ENCODE assay signal across 1 cellular context in the genomic region with DNA sequence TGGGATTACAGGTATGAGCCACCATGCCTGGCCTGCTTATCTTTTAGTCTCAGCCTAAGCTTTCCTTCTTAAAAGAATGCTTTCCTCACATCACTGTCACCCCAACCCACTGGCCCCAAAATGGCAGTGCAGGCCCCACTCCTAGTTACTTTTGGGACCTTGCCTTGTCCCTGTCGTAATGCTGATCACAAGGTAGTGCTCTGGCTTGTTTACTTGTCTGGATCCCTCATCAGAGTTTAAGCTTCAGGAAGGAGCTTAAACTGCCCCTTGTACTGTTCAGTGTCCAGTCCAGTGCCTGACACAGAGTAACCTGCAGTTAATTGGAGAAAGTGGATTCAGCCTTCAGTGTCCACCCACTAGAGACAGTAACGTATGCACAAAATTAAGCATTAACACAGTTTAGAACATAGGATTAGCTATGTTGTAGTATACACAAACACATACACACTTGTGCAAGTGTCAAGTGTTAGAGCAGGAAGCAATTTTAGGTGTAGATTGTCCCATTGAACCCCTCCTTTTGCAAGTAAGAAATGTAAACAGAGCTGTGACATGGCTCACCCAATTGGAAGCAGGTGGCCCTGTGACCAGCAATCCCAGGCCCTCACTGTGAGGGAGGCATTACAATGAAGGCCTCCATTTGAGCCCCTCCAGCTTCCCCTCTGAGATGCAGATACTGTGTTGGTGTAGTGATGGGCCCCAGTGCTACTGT.
TF ChIP-seq lines count a peak whose summit lies in the region.

No MANE protein-coding gene starts in this region.

TF ChIP-seq in H1, 55 proteins besides CTCF, POLR2A, EP300 and RAD21:
- TF ChIP-seq KDM1A (IDR thresholded peaks at IDR 0.05; ENCODE audit: borderline replicate concordance, low read length) (no peak), SP2 (IDR thresholded peaks at IDR 0.05; ENCODE audit: low read length) (no peak), NANOG (IDR thresholded peaks at IDR 0.05; ENCODE audit: insufficient read depth, low read depth, low read length, poor library complexity, severe bottlenecking) (no peak), YY1 (IDR thresholded peaks at IDR 0.05; ENCODE audit: low read depth, low read length) (no peak), RBBP5 (IDR thresholded peaks at IDR 0.05; ENCODE audit: borderline replicate concordance, low read depth, low read length) (no peak), POLR2AphosphoS5 (IDR thresholded peaks at IDR 0.05; ENCODE audit: low read depth, low read length) (no peak), CBX8 (IDR thresholded peaks at IDR 0.05; ENCODE audit: borderline replicate concordance, low read depth, low read length) (no peak), FOSL1 (IDR thresholded peaks at IDR 0.05; ENCODE audit: insufficient read depth, low read depth, low read length) (no peak), KDM5A (IDR thresholded peaks at IDR 0.05; ENCODE audit: low read length) (no peak), ASH2L (IDR thresholded peaks at IDR 0.05; ENCODE audit: low read length) (no peak), TBP (IDR thresholded peaks at IDR 0.05; ENCODE audit: low read depth, low read length) (no peak), HDAC2 (IDR thresholded peaks at IDR 0.05; ENCODE audit: borderline replicate concordance in 1 of 2, low read depth in 2 of 2, low read length in 2 of 2) (no peak), CHD2 (IDR thresholded peaks at IDR 0.05; ENCODE audit: low read length) (no peak)
- TF ChIP-seq, protein P1, sequence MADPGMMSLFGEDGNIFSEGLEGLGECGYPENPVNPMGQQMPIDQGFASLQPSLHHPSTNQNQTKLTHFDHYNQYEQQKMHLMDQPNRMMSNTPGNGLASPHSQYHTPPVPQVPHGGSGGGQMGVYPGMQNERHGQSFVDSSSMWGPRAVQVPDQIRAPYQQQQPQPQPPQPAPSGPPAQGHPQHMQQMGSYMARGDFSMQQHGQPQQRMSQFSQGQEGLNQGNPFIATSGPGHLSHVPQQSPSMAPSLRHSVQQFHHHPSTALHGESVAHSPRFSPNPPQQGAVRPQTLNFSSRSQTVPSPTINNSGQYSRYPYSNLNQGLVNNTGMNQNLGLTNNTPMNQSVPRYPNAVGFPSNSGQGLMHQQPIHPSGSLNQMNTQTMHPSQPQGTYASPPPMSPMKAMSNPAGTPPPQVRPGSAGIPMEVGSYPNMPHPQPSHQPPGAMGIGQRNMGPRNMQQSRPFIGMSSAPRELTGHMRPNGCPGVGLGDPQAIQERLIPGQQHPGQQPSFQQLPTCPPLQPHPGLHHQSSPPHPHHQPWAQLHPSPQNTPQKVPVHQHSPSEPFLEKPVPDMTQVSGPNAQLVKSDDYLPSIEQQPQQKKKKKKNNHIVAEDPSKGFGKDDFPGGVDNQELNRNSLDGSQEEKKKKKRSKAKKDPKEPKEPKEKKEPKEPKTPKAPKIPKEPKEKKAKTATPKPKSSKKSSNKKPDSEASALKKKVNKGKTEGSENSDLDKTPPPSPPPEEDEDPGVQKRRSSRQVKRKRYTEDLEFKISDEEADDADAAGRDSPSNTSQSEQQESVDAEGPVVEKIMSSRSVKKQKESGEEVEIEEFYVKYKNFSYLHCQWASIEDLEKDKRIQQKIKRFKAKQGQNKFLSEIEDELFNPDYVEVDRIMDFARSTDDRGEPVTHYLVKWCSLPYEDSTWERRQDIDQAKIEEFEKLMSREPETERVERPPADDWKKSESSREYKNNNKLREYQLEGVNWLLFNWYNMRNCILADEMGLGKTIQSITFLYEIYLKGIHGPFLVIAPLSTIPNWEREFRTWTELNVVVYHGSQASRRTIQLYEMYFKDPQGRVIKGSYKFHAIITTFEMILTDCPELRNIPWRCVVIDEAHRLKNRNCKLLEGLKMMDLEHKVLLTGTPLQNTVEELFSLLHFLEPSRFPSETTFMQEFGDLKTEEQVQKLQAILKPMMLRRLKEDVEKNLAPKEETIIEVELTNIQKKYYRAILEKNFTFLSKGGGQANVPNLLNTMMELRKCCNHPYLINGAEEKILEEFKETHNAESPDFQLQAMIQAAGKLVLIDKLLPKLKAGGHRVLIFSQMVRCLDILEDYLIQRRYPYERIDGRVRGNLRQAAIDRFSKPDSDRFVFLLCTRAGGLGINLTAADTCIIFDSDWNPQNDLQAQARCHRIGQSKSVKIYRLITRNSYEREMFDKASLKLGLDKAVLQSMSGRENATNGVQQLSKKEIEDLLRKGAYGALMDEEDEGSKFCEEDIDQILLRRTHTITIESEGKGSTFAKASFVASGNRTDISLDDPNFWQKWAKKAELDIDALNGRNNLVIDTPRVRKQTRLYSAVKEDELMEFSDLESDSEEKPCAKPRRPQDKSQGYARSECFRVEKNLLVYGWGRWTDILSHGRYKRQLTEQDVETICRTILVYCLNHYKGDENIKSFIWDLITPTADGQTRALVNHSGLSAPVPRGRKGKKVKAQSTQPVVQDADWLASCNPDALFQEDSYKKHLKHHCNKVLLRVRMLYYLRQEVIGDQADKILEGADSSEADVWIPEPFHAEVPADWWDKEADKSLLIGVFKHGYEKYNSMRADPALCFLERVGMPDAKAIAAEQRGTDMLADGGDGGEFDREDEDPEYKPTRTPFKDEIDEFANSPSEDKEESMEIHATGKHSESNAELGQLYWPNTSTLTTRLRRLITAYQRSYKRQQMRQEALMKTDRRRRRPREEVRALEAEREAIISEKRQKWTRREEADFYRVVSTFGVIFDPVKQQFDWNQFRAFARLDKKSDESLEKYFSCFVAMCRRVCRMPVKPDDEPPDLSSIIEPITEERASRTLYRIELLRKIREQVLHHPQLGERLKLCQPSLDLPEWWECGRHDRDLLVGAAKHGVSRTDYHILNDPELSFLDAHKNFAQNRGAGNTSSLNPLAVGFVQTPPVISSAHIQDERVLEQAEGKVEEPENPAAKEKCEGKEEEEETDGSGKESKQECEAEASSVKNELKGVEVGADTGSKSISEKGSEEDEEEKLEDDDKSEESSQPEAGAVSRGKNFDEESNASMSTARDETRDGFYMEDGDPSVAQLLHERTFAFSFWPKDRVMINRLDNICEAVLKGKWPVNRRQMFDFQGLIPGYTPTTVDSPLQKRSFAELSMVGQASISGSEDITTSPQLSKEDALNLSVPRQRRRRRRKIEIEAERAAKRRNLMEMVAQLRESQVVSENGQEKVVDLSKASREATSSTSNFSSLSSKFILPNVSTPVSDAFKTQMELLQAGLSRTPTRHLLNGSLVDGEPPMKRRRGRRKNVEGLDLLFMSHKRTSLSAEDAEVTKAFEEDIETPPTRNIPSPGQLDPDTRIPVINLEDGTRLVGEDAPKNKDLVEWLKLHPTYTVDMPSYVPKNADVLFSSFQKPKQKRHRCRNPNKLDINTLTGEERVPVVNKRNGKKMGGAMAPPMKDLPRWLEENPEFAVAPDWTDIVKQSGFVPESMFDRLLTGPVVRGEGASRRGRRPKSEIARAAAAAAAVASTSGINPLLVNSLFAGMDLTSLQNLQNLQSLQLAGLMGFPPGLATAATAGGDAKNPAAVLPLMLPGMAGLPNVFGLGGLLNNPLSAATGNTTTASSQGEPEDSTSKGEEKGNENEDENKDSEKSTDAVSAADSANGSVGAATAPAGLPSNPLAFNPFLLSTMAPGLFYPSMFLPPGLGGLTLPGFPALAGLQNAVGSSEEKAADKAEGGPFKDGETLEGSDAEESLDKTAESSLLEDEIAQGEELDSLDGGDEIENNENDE (IDR thresholded peaks at IDR 0.05; ENCODE audit: insufficient replicate concordance, low read length): no peak
